Comparison of ENCODE assay signal across 8 cellular contexts in genomic region chr3:42118762-42119361, GRCh38. TPM values are rescaled to one million over a fixed set of nuclear protein-coding genes. Genes with fewer than 3 reads are reported as not detected.
DNase-seq lines count a peak whose midpoint lies in the region; ATAC-seq and TF ChIP-seq lines count a peak whose summit lies in the region.

No MANE protein-coding gene starts in this region.

- H3K27me3 ChIP-seq in parathyroid adenoma (ENCODE audit: control insufficient read depth, insufficient read depth, low read length) = no peaks in the 10 kb centered on the region

- no peak overlapping the region for H3K9ac ChIP-seq in parathyroid adenoma

- ATAC-seq in GM21367 (IDR thresholded peaks at IDR 0.05; ENCODE audit: unreplicated experiment) (peak; percentile 70), HG03565 (IDR thresholded peaks at IDR 0.05; ENCODE audit: unreplicated experiment) (peak; percentile 53)

- H3K4me3 ChIP-seq in fibroblast of pulmonary artery (replicated peaks; ENCODE audit: low read depth, low read length) (no peak overlapping the region), parathyroid adenoma (ENCODE audit: low read depth, low read length) (no peak overlapping the region)

- TF ChIP-seq CTCF in fibroblast of pulmonary artery (IDR thresholded peaks at IDR 0.05; ENCODE audit: low read length, missing control alignments) (peak; percentile 36), parathyroid adenoma (IDR thresholded peaks at IDR 0.05) (peak; percentile 18)

- peaks cover 4% of the 10 kb centered on the region for H3K4me1 ChIP-seq in parathyroid adenoma

- no peak overlapping the region for H2AFZ ChIP-seq in parathyroid adenoma

- no peak overlapping the region for H3K27ac ChIP-seq in parathyroid adenoma

- H3K36me3 ChIP-seq in parathyroid adenoma (ENCODE audit: control insufficient read depth, insufficient read depth, low read length) = no peaks in the 10 kb centered on the region

- DNase-seq in NCI-H1436 (lab: John Stamatoyannopoulos, UW) (peak; percentile 44), NCI-H1436 treated with DMSO at 0.1 percent for 48 hours (lab: John Stamatoyannopoulos, UW) (no peak), SK-N-DZ (ENCODE audit: low spot score) (peak; percentile 54), fibroblast of pulmonary artery (ENCODE audit: low read depth) (peak; percentile 49), NOMO-1 treated with DMSO at 0.1 percent for 48 hours (lab: John Stamatoyannopoulos, UW; ENCODE audit: unreplicated experiment) (no peak)

- peaks cover 24% of the 10 kb centered on the region for H3K79me2 ChIP-seq in parathyroid adenoma

- H3K9me3 ChIP-seq in parathyroid adenoma (ENCODE audit: control insufficient read depth, low read length) = no peaks in the 10 kb centered on the region

- H3K4me2 ChIP-seq in parathyroid adenoma (ENCODE audit: low read length) = no peak overlapping the region

RNA-seq across cellular contexts. Expression of gene TRAK1, which starts 27.7 kb away (rescaled TPM):
- polyA plus RNA-seq in SK-N-DZ (2014; cell fraction: cytosol; rRNA removed) = 15.4 and 17.1 TPM in 2 replicates
- polyA plus RNA-seq in SK-N-DZ (2014; cell fraction: nucleus; rRNA removed) = 10.3 and 19.4 TPM in 2 replicates

Comparison
In these comparisons a context has a peak if more than half of its experiments do, and no peak if none do; other contexts are left out.
1. DNase-seq: peak in NCI-H1436 (single experiment), SK-N-DZ (single experiment) and fibroblast of pulmonary artery (single experiment); none in NCI-H1436 treated with DMSO at 0.1 percent for 48 hours (single experiment) and NOMO-1 treated with DMSO at 0.1 percent for 48 hours (single experiment).